In genomic region chr15:66498501-66499386, GRCh38 we compare ENCODE assay signal across 8 cellular contexts. TPM values are rescaled to one million over a fixed set of nuclear protein-coding genes. Genes with fewer than 3 reads are reported as not detected.
A peak's percentile ranks its signal among the peaks of the same experiment; 100 is the strongest.
DNase-seq lines count a peak whose midpoint lies in the region; ATAC-seq and TF ChIP-seq lines count a peak whose summit lies in the region.

No MANE protein-coding gene starts in this region.

- DNase-seq in AG20443 (ENCODE audit: low spot score) (peak; percentile 29), GM13977 (ENCODE audit: low spot score) (no peak), esophagus muscularis mucosa (ENCODE audit: extremely low spot score) (no peak), smooth muscle cell (lab: John Stamatoyannopoulos, UW; ENCODE audit: unreplicated experiment) (no peak), C1 segment of cervical spinal cord (lab: John Stamatoyannopoulos, UW) (no peak)
- DNase-seq in stimulated activated CD4-positive, alpha-beta T cell treated with anti-CD3 and anti-CD28 coated beads, Interleukin-15, amount 100 ng/mL, for 24 hours = no peak

- no peak overlapping the region for H2AFZ ChIP-seq in SU-DHL-6 (ENCODE audit: low read depth, low read length, severe bottlenecking)
- H2AFZ ChIP-seq in smooth muscle cell (ENCODE audit: low read depth) = no peak overlapping the region

- H3K36me3 ChIP-seq in SU-DHL-6 (ENCODE audit: low read length) (peaks cover 43% of the 10 kb centered on the region), esophagus muscularis mucosa (peaks cover 55 to 76% (median 72%) of the 10 kb centered on the region in 4 donors), smooth muscle cell (ENCODE audit: low read depth) (peaks cover 30% of the 10 kb centered on the region)

- H3K4me2 ChIP-seq in SU-DHL-6 (ENCODE audit: low read depth, low read length, poor library complexity, severe bottlenecking) (no peak overlapping the region), smooth muscle cell (no peak overlapping the region)

- peaks cover 27 to 51% (median 41%) of the 10 kb centered on the region in 4 donors for H3K4me1 ChIP-seq in esophagus muscularis mucosa
- peaks cover 18% of the 10 kb centered on the region for H3K4me1 ChIP-seq in smooth muscle cell (ENCODE audit: low read depth)

- no peaks in the 10 kb centered on the region for H3K27me3 ChIP-seq in SU-DHL-6 (ENCODE audit: low read length)
- H3K27me3 ChIP-seq in esophagus muscularis mucosa = no peaks in the 10 kb centered on the region
- no peaks in the 10 kb centered on the region for H3K27me3 ChIP-seq in smooth muscle cell (ENCODE audit: low read depth)

- H3K4me3 ChIP-seq in SU-DHL-6 (ENCODE audit: insufficient read depth, low read length, poor library complexity, severe bottlenecking) = no peak overlapping the region
- H3K4me3 ChIP-seq in esophagus muscularis mucosa = no peak overlapping the region
- H3K4me3 ChIP-seq in smooth muscle cell = no peak overlapping the region

- WGBS in esophagus muscularis mucosa = 31% methylated on average over 3 of the region's 3 CpGs
- WGBS in smooth muscle cell (ENCODE audit: low lambda C conversion rate) = 84% methylated on average over 3 of the region's 3 CpGs

- TF ChIP-seq POLR2A in esophagus muscularis mucosa (IDR thresholded peaks at IDR 0.05; ENCODE audit: low read depth) = no peak
- TF ChIP-seq POLR2A in GM18505 (IDR thresholded peaks at IDR 0.05; ENCODE audit: borderline replicate concordance, extremely low read depth, insufficient read depth, insufficient read length) = no peak

- in situ Hi-C loops in GM13977 (cut with MboI; ENCODE audit: low pct_unique_long_range_greater_than_20kb, low sequenced_read_pairs, unreplicated experiment) = loop anchor here (10.0 kb wide), 1 partner anchor 114 kb away; the partner anchor contains the start of gene MAP2K1

- H4K20me1 ChIP-seq in SU-DHL-6 (ENCODE audit: low read depth, low read length) (peaks cover 23% of the 10 kb centered on the region), smooth muscle cell (ENCODE audit: low read depth) (peaks cover 56% of the 10 kb centered on the region)

- H3K9me2 ChIP-seq in SU-DHL-6 (replicated peaks; ENCODE audit: insufficient read depth, low read length) = no peaks in the 10 kb centered on the region

- H3K9ac ChIP-seq in SU-DHL-6 (ENCODE audit: low read length) = no peak overlapping the region
- H3K9ac ChIP-seq in smooth muscle cell (ENCODE audit: low read depth) = no peak overlapping the region

- H3K27ac ChIP-seq in SU-DHL-6 (ENCODE audit: low read depth, low read length) (peak overlapping the region; percentile 59), esophagus muscularis mucosa (replicated peaks in 1 of 4) (peak overlapping the region in 3 of 4 donors; percentile 87 to 92 (median 87)), smooth muscle cell (ENCODE audit: low read depth) (peak overlapping the region; percentile 24)

- TF ChIP-seq EP300 in esophagus muscularis mucosa (IDR thresholded peaks at IDR 0.05) = no peak

- TF ChIP-seq CTCF in GM13977 (IDR thresholded peaks at IDR 0.05; ENCODE audit: extremely low read depth, insufficient read depth, missing control alignments) = peak; percentile 27
- TF ChIP-seq CTCF in SU-DHL-6 (IDR thresholded peaks at IDR 0.05; ENCODE audit: insufficient read depth, low read length, poor library complexity, severe bottlenecking) = peak; percentile 12
- peak in 2 of 3 experiments; percentile 34 to 35 for TF ChIP-seq CTCF in esophagus muscularis mucosa (IDR thresholded peaks at IDR 0.05)
- TF ChIP-seq CTCF in smooth muscle cell (IDR thresholded peaks at IDR 0.05; ENCODE audit: borderline replicate concordance, insufficient read depth, poor library complexity, severe bottlenecking) = no peak

- H3F3A ChIP-seq in SU-DHL-6 (ENCODE audit: insufficient read depth) (peaks cover 65% of the 10 kb centered on the region), smooth muscle cell (ENCODE audit: low read depth) (peaks cover 49% of the 10 kb centered on the region)

- H3K79me2 ChIP-seq in SU-DHL-6 (ENCODE audit: insufficient read depth, low read length) = peaks cover 38% of the 10 kb centered on the region
- H3K79me2 ChIP-seq in smooth muscle cell (ENCODE audit: low read depth) = peaks cover 50% of the 10 kb centered on the region

- intact Hi-C loops in esophagus muscularis mucosa (cut with DNase I) = loop anchor here (10.0 kb wide), 1 partner anchor 144 kb away; the partner anchor contains the start of gene TIPIN

- no peaks in the 10 kb centered on the region for H3K9me3 ChIP-seq in SU-DHL-6 (ENCODE audit: insufficient read depth, low read length)
- no peaks in the 10 kb centered on the region for H3K9me3 ChIP-seq in esophagus muscularis mucosa
- H3K9me3 ChIP-seq in smooth muscle cell (replicated peaks; ENCODE audit: low read depth) = no peaks in the 10 kb centered on the region

- no peak for ATAC-seq in GM18505 (IDR thresholded peaks at IDR 0.05; ENCODE audit: unreplicated experiment)

RNA-seq across cellular contexts. Expression of gene SNAPC5, which starts 1.2 kb away (rescaled TPM):
- total RNA-seq in esophagus muscularis mucosa (10 to 100 TPM; 23.3 to 44.9 (median 34.7) TPM), smooth muscle cell (12.9 and 19.1 TPM in 2 replicates)
- polyA plus RNA-seq in smooth muscle cell = 27.0 TPM in 2 replicates

RNA-seq across cellular contexts. Expression of gene RPL4, which starts 5.9 kb away (rescaled TPM):
- total RNA-seq in esophagus muscularis mucosa = 1,000 to 10,000 TPM; 2,782 to 4,577 (median 3,551) TPM
- 3,841 and 4,095 TPM in 2 replicates for total RNA-seq in smooth muscle cell
- 732 and 782 TPM in 2 replicates for polyA plus RNA-seq in smooth muscle cell

RNA-seq across cellular contexts. Expression of gene ZWILCH, which starts 6.4 kb away (rescaled TPM):
- total RNA-seq in esophagus muscularis mucosa = 1 to 10 TPM; 2.1 to 3.3 (median 2.4) TPM
- total RNA-seq in smooth muscle cell = 17.9 and 22.5 TPM in 2 replicates
- polyA plus RNA-seq in smooth muscle cell = 17.7 and 22.5 TPM in 2 replicates

Comparison
In these comparisons a context has a peak if more than half of its experiments do, and no peak if none do; other contexts are left out.
1. H3K27ac ChIP-seq: peak in every context shown above with its lines; median percentile 87 in esophagus muscularis mucosa; 59 in SU-DHL-6; 24 in smooth muscle cell.